In the genomic region with DNA sequence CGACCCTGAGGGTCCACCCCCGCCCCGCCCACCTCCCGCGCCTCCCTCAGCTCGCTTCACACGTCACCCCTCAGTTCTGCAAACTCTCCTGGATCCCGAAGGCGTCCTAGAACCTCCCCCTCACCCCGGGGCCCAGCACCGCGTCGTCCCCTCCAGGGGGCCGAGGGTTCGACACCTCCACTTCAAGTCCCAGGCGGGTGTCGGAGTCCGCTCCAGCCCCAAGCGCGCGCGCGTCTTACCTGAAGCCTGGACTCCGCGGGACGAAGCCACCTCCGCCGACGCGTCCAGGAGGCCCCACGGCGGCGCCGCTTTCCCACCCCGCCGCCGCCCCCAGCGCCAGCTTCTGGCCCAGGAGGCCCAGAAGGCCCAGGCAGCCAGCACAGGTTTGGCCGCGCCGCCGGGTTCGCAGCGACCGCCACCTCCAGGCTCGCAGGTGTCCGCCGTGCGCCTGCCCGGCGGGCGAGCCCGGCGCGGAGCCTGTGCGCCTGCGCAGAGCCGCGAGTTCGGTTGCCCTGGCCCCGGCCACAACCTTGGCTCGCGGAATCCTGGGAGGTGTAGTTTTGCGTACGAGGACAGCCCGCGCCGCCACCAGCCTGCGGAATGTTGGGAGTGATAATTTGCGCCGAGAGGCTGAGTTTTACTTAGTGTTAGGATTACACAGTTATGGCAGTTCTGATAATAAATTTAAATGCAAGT, we compare ENCODE assay signal across 1 cellular context.
TF ChIP-seq lines count a peak whose summit lies in the region.

A gene (minus strand): TSS at position 483 of the 696 bp plus-strand sequence. CDS start 24,648 bp downstream, outside the sequence.

TF ChIP-seq in HepG2, 621 proteins besides CTCF, POLR2A, EP300 and RAD21 (continued from another document):
- peak; percentile 42; the same call in 1 of the 2 replicates for TF ChIP-seq HOXD1 (CRISPR knock-in tag; IDR thresholded peaks at IDR 0.05)
- TF ChIP-seq ZNF564 (CRISPR knock-in tag; IDR thresholded peaks at IDR 0.05) = 0 out of 2 replicates have a peak, but pooled peaks have one; percentile 67
- TF ChIP-seq ZMYM4 (CRISPR knock-in tag; IDR thresholded peaks at IDR 0.05) = peak; percentile 59; the same call in 1 of the 2 replicates
- no peak for TF ChIP-seq SP1 (IDR thresholded peaks at IDR 0.05)
- no peak for TF ChIP-seq SP1 (CRISPR knock-in tag; IDR thresholded peaks at IDR 0.05)
- peak; percentile 19; the same call in 1 of the 2 replicates for TF ChIP-seq MXD4 (CRISPR knock-in tag; IDR thresholded peaks at IDR 0.05)
- no peak for TF ChIP-seq NONO (IDR thresholded peaks at IDR 0.05)
- no peak for TF ChIP-seq NONO (CRISPR knock-in tag; conservative IDR thresholded peaks at IDR 0.05)
- no peak for TF ChIP-seq ZNF713 (CRISPR knock-in tag; IDR thresholded peaks at IDR 0.05)
- no peak for TF ChIP-seq SOX6 (IDR thresholded peaks at IDR 0.05)
- 0 out of 2 replicates have a peak, but pooled peaks have one; percentile 24 for TF ChIP-seq SOX6 (CRISPR knock-in tag; IDR thresholded peaks at IDR 0.05)
- peak; percentile 23; the same call in 1 of the 3 replicates for TF ChIP-seq MXI1 (IDR thresholded peaks at IDR 0.05; ENCODE audit: borderline replicate concordance, low read depth, low read length)
- no peak for TF ChIP-seq ZSCAN21 (CRISPR knock-in tag; IDR thresholded peaks at IDR 0.05; ENCODE audit: borderline replicate concordance)
- peak; percentile 12; the same call in 1 of the 2 replicates for TF ChIP-seq SOX13 (IDR thresholded peaks at IDR 0.05)
- peak in 1 of 2 experiments; percentile 15; a peak in 1 of 4 replicates for TF ChIP-seq SOX13 (CRISPR knock-in tag; conservative IDR thresholded peaks at IDR 0.05 in 1 of 2, IDR thresholded peaks at IDR 0.05 in 1 of 2)
- TF ChIP-seq ZNF143 (CRISPR knock-in tag; IDR thresholded peaks at IDR 0.05) = peak; percentile 92
